In genomic region chr11:9208726-9209501, GRCh38 we compare ENCODE assay signal across 12 cellular contexts. TPM values are rescaled to one million over a fixed set of nuclear protein-coding genes. Genes with fewer than 3 reads are reported as not detected.
A peak's percentile ranks its signal among the peaks of the same experiment; 100 is the strongest.
DNase-seq lines count a peak whose midpoint lies in the region; ATAC-seq, FAIRE-seq and TF ChIP-seq lines count a peak whose summit lies in the region.
"Had no signal": no experiment of that assay in that cellular context is flagged by ENCODE, and none has a peak within 500 bp of the region (broad histone marks: within the 10 kb centered on the region; RNA-seq: fewer than 3 reads in every experiment).

No MANE protein-coding gene starts in this region.

- peak overlapping the region; percentile 15 for H3K27ac Mint-ChIP-seq in astrocyte (ENCODE audit: unreplicated experiment)

- H3K27me3 Mint-ChIP-seq in astrocyte (ENCODE audit: low read depth, unreplicated experiment) = no peaks in the 10 kb centered on the region

- no peak overlapping the region for H3K9ac ChIP-seq in astrocyte (ENCODE audit: low read length)

- H3K4me2 ChIP-seq in astrocyte (ENCODE audit: low read length) = no peak overlapping the region

- peak; percentile 50 for FAIRE-seq in astrocyte (lab: Jason Lieb, UNC)

- H3K27ac ChIP-seq in cardiac muscle cell (peak overlapping the region; percentile 82), astrocyte (ENCODE audit: low read depth, low read length) (no peak overlapping the region)
- H3K27ac ChIP-seq: C4-2B had no signal

- H3K4me3 ChIP-seq in cardiac muscle cell = no peak overlapping the region
- no peak overlapping the region for H3K4me3 ChIP-seq in astrocyte (ENCODE audit: insufficient read depth, low read depth, low read length)
- H3K4me3 ChIP-seq: heart right ventricle had no signal

- H3K36me3 ChIP-seq in cardiac muscle cell (no peaks in the 10 kb centered on the region), astrocyte (ENCODE audit: insufficient read depth, low read length) (peaks cover 2% of the 10 kb centered on the region)

- no peak for TF ChIP-seq CTCF in cardiac muscle cell (IDR thresholded peaks at IDR 0.05; ENCODE audit: low read depth, low read length)
- no peak for TF ChIP-seq CTCF in astrocyte (IDR thresholded peaks at IDR 0.05; ENCODE audit: insufficient read depth, low read depth, low read length)

- ATAC-seq in Right ventricle myocardium inferior (no peak), HG03354 (IDR thresholded peaks at IDR 0.05; ENCODE audit: poor library complexity, severe bottlenecking, unreplicated experiment) (peak; percentile 39), GM21528 (IDR thresholded peaks at IDR 0.05; ENCODE audit: low FRiP score, unreplicated experiment) (no peak)

- no peak overlapping the region for H2AFZ ChIP-seq in astrocyte (ENCODE audit: low read depth, low read length)

- peaks cover 7% of the 10 kb centered on the region for H3K36me3 Mint-ChIP-seq in astrocyte (ENCODE audit: low read depth, unreplicated experiment)

- DNase-seq in cardiac muscle cell (ENCODE audit: low read depth in 1 of 2, low spot score in 1 of 2) (peak in 1 of 2 donors; percentile 26), Right ventricle myocardium inferior (ENCODE audit: missing footprints) (no peak), astrocyte (ENCODE audit: low read depth) (peak; percentile 42), superior temporal gyrus (ENCODE audit: extremely low spot score) (peak; percentile 59), dedifferentiated amniotic fluid mesenchymal stem cell (ENCODE audit: extremely low spot score) (no peak), NCI-H1417 treated with DMSO at 0.1 percent for 48 hours (lab: John Stamatoyannopoulos, UW) (no peak)
- DNase-seq: heart right ventricle, NCI-H345 had no signal

- H3K4me3 Mint-ChIP-seq in astrocyte (ENCODE audit: unreplicated experiment) = no peak overlapping the region
- H3K4me3 Mint-ChIP-seq: neural crest cell had no signal

- intact Hi-C loops in Right ventricle myocardium inferior (cut with DNase I) = loop anchor here (10.0 kb wide), 1 partner anchor 176 kb away; the partner anchor contains the start of gene IPO7

- no peaks in the 10 kb centered on the region for H3K9me3 Mint-ChIP-seq in astrocyte (ENCODE audit: unreplicated experiment)
- H3K9me3 Mint-ChIP-seq: neural crest cell had no signal

- peaks cover 43% of the 10 kb centered on the region for H3K4me1 ChIP-seq in cardiac muscle cell (ENCODE audit: low read depth)
- peaks cover 26% of the 10 kb centered on the region for H3K4me1 ChIP-seq in astrocyte (ENCODE audit: insufficient read depth, low read length)

- peaks cover 86% of the 10 kb centered on the region for H3K79me2 ChIP-seq in astrocyte (ENCODE audit: insufficient read depth, low read length)

- H3K27me3 ChIP-seq in cardiac muscle cell (no peaks in the 10 kb centered on the region), astrocyte (ENCODE audit: insufficient read depth, low read length) (no peaks in the 10 kb centered on the region)
- H3K27me3 ChIP-seq: heart right ventricle had no signal

- H3K9me3 ChIP-seq in cardiac muscle cell (ENCODE audit: low read depth) = no peaks in the 10 kb centered on the region
- H3K9me3 ChIP-seq in astrocyte (ENCODE audit: insufficient read depth, low read depth, low read length) = no peaks in the 10 kb centered on the region
- H3K9me3 ChIP-seq: heart right ventricle had no signal

- H4K20me1 ChIP-seq in astrocyte (ENCODE audit: insufficient read depth, low read length) = peaks cover 56% of the 10 kb centered on the region

- peaks cover 59% of the 10 kb centered on the region for H3K4me1 Mint-ChIP-seq in astrocyte (ENCODE audit: low read depth, unreplicated experiment)

RNA-seq across cellular contexts. Expression of gene DENND5A, which starts 56.2 kb away (rescaled TPM):
- total RNA-seq in cardiac muscle cell (120 and 196 TPM in 2 replicates), Right ventricle myocardium inferior (105 TPM), astrocyte (147 and 156 TPM in 2 replicates)
- polyA plus RNA-seq in cardiac muscle cell = 99.5 and 156 TPM in 2 replicates

Comparison
In these comparisons a context has a peak if more than half of its experiments do, and no peak if none do; other contexts are left out.
1. DNase-seq: peak in astrocyte (single experiment) and superior temporal gyrus (single experiment); none in Right ventricle myocardium inferior (single experiment), dedifferentiated amniotic fluid mesenchymal stem cell (single experiment) and NCI-H1417 treated with DMSO at 0.1 percent for 48 hours (single experiment).